13 cellular contexts compared by ENCODE assay signal in the genomic region with DNA sequence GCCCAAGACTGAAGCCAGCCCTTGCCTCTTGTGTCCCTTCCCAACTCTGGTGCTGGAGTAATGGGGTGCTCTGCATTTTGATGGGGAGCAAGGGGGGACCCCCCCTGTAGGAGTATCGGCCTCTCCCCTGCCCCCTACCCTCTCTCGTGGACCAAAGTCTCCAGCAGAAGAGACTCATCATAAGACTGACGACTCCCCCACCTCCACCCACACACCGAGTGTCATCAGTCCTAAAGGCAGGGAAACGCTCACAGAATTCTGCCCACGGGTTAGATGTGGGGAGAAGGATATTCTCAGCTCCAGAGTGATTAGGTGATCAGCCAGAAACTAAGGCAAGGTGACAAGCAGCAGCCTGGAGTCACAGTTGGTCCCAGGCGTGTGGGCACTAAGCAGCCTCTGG. TPM values are rescaled to one million over a fixed set of nuclear protein-coding genes. Genes with fewer than 3 reads are reported as not detected.
DNase-seq lines count a peak whose midpoint lies in the region; ATAC-seq and TF ChIP-seq lines count a peak whose summit lies in the region.
"Had no signal": no experiment of that assay in that cellular context is flagged by ENCODE, and none has a peak within 500 bp of the region (broad histone marks: within the 10 kb centered on the region; RNA-seq: fewer than 3 reads in every experiment).

No MANE protein-coding gene starts in this region.

- H3K9me3 ChIP-seq in HEK293 (ENCODE audit: control insufficient read depth, insufficient read depth, low read depth, low read length), result no peaks in the 10 kb centered on the region
- H3K9me3 ChIP-seq: HAP-1 had no signal

- H3K9me3 Mint-ChIP-seq in stimulated activated naive B cell treated with anti-CD40 and anti-IgM and Interleukin-4, amounts not matched to agents 10 μg/mL and 1 μg/mL and 100 μg/mL, for 72 hours, result no peaks in the 10 kb centered on the region
- no peaks in the 10 kb centered on the region for H3K9me3 Mint-ChIP-seq in stimulated activated memory B cell treated with anti-CD40 and anti-IgM and Interleukin-4, amounts not matched to agents 10 μg/mL and 1 μg/mL and 100 μg/mL, for 72 hours

- H3K4me3 Mint-ChIP-seq in stimulated activated naive B cell treated with anti-CD40 and anti-IgM and Interleukin-4, amounts not matched to agents 10 μg/mL and 1 μg/mL and 100 μg/mL, for 72 hours, result no peak overlapping the region
- no peak overlapping the region for H3K4me3 Mint-ChIP-seq in stimulated activated memory B cell treated with anti-CD40 and anti-IgM and Interleukin-4, amounts not matched to agents 10 μg/mL and 1 μg/mL and 100 μg/mL, for 72 hours

- POLR2A ChIA-PET in HEK293 (lab: Yijun Ruan, JAX), result no interaction called here

- TF ChIP-seq CTCF in HEK293 (tag by site-specific recombination; IDR thresholded peaks at IDR 0.05), result no peak

- peak overlapping the region; percentile 20 for H3K27ac Mint-ChIP-seq in stimulated activated naive B cell treated with anti-CD40 and anti-IgM and Interleukin-4, amounts not matched to agents 10 μg/mL and 1 μg/mL and 100 μg/mL, for 72 hours
- H3K27ac Mint-ChIP-seq in stimulated activated memory B cell treated with anti-CD40 and anti-IgM and Interleukin-4, amounts not matched to agents 10 μg/mL and 1 μg/mL and 100 μg/mL, for 72 hours, result no peak overlapping the region

- no peak overlapping the region for H3K4me3 ChIP-seq in HEK293 (ENCODE audit: low read depth, low read length)
- H3K4me3 ChIP-seq: GM12878, HAP-1, PC-9 had no signal

- peaks cover 0 to 2% of the 10 kb centered on the region in 2 donors for H3K4me1 Mint-ChIP-seq in stimulated activated naive B cell treated with anti-CD40 and anti-IgM and Interleukin-4, amounts not matched to agents 10 μg/mL and 1 μg/mL and 100 μg/mL, for 72 hours
- no peaks in the 10 kb centered on the region for H3K4me1 Mint-ChIP-seq in stimulated activated memory B cell treated with anti-CD40 and anti-IgM and Interleukin-4, amounts not matched to agents 10 μg/mL and 1 μg/mL and 100 μg/mL, for 72 hours

- peaks cover 0 to 60% of the 10 kb centered on the region in 2 experiments; a peak in 1 of 3 replicates for H3K36me3 ChIP-seq in HEK293 (ENCODE audit: control insufficient read depth in 2 of 2, insufficient read depth in 1 of 2, low read length in 2 of 2)

- DNase-seq in left lobe of liver (ENCODE audit: low spot score) (no peak), SHP77 (lab: John Stamatoyannopoulos, UW) (no peak), T-helper 2 cell (no peak)
- no peak for DNase-seq in stimulated activated naive B cell treated with anti-CD40 and anti-IgM and Interleukin-4, amounts not matched to agents 10 μg/mL and 1 μg/mL and 100 μg/mL, for 72 hours
- DNase-seq: AML-193, NCI-H69 had no signal

- peak; percentile 7 for ATAC-seq in left lobe of liver
- ATAC-seq in stimulated activated naive B cell treated with anti-CD40 and anti-IgM and Interleukin-4, amounts not matched to agents 10 μg/mL and 1 μg/mL and 100 μg/mL, for 72 hours (replicated peaks), result no peak
- no peak for ATAC-seq in stimulated activated memory B cell treated with anti-CD40 and anti-IgM and Interleukin-4, amounts not matched to agents 10 μg/mL and 1 μg/mL and 100 μg/mL, for 72 hours
- ATAC-seq: GM12878, Right ventricle myocardium inferior had no signal

- no peaks in the 10 kb centered on the region for H3K27me3 Mint-ChIP-seq in stimulated activated naive B cell treated with anti-CD40 and anti-IgM and Interleukin-4, amounts not matched to agents 10 μg/mL and 1 μg/mL and 100 μg/mL, for 72 hours
- no peaks in the 10 kb centered on the region for H3K27me3 Mint-ChIP-seq in stimulated activated memory B cell treated with anti-CD40 and anti-IgM and Interleukin-4, amounts not matched to agents 10 μg/mL and 1 μg/mL and 100 μg/mL, for 72 hours

- H3K36me3 Mint-ChIP-seq in stimulated activated naive B cell treated with anti-CD40 and anti-IgM and Interleukin-4, amounts not matched to agents 10 μg/mL and 1 μg/mL and 100 μg/mL, for 72 hours, result peaks cover 21 to 33% of the 10 kb centered on the region in 2 donors
- H3K36me3 Mint-ChIP-seq in stimulated activated memory B cell treated with anti-CD40 and anti-IgM and Interleukin-4, amounts not matched to agents 10 μg/mL and 1 μg/mL and 100 μg/mL, for 72 hours, result peaks cover 35% of the 10 kb centered on the region

- H3K27ac ChIP-seq in HEK293 (ENCODE audit: extremely low read depth, low read depth, low read length) (no peak overlapping the region), angular gyrus (ENCODE audit: low read depth, low read length) (peak overlapping the region; percentile 37)
- H3K27ac ChIP-seq: PC-9 had no signal

- H3K4me1 ChIP-seq in HEK293 (ENCODE audit: control insufficient read depth, insufficient read depth, low read length), result no peaks in the 10 kb centered on the region
- H3K4me1 ChIP-seq: HAP-1 had no signal

- CTCF ChIA-PET in HEK293 (lab: Yijun Ruan, JAX), result interaction anchor here (1.8 kb wide), 1 partner anchor 123 kb away, joined by 5 read pairs; no protein-coding TSS in a partner anchor

TF ChIP-seq in HEK293, 187 proteins besides CTCF, POLR2A, EP300 and RAD21:
- TF ChIP-seq EGR2 (tag by site-specific recombination; IDR thresholded peaks at IDR 0.05; ENCODE audit: low read depth) (peak; percentile 69), ZFHX2 (tag by site-specific recombination; conservative IDR thresholded peaks at IDR 0.05) (peak; percentile 70), ZNF335 (tag by site-specific recombination; conservative IDR thresholded peaks at IDR 0.05) (no peak)

RNA-seq across cellular contexts. Expression of gene PPP2R1B, which starts 38.8 kb away (rescaled TPM):
- total RNA-seq in left lobe of liver, result 79.5 TPM
